In the genomic region with DNA sequence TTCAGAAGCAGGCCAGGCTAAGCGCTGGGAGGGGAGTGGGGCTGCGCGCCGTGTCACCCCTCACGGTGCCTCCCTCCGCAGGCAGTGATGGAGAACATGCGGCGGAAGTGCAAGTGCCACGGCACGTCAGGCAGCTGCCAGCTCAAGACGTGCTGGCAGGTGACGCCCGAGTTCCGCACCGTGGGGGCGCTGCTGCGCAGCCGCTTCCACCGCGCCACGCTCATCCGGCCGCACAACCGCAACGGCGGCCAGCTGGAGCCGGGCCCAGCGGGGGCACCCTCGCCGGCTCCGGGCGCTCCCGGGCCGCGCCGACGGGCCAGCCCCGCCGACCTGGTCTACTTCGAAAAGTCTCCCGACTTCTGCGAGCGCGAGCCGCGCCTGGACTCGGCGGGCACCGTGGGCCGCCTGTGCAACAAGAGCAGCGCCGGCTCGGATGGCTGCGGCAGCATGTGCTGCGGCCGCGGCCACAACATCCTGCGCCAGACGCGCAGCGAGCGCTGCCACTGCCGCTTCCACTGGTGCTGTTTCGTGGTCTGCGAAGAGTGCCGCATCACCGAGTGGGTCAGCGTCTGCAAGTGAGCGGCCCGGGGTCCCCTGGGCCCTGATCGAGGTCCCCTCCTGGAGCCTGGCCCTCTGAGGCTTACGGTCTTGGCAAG, we compare ENCODE assay signal across 7 cellular contexts. TPM values are rescaled to one million over a fixed set of nuclear protein-coding genes. Genes with fewer than 3 reads are reported as not detected.
A peak's percentile ranks its signal among the peaks of the same experiment; 100 is the strongest.
DNase-seq lines count a peak whose midpoint lies in the region; ATAC-seq and TF ChIP-seq lines count a peak whose summit lies in the region.

No MANE protein-coding gene starts in this region.

- H3K9me3 ChIP-seq in body of pancreas, result no peaks in the 10 kb centered on the region

- peaks cover 30% of the 10 kb centered on the region for H3K4me1 ChIP-seq in body of pancreas

- peak; percentile 54 to 75 for DNase-seq in NCI-H1930 (lab: John Stamatoyannopoulos, UW)
- peak; percentile 83 for DNase-seq in UCSD-AML1 (lab: John Stamatoyannopoulos, UW; ENCODE audit: unreplicated experiment)
- DNase-seq in body of pancreas, result peak; percentile 69 to 83 (median 74)
- DNase-seq in kidney epithelial cell (ENCODE audit: low read depth), result no peak
- peak in 3 of 4 experiments; percentile 61 to 79 (median 68) for DNase-seq in stimulated activated CD4-positive, alpha-beta T cell treated with anti-CD3 and anti-CD28 coated beads, Interleukin-1b, Interleukin-23, amount 100 ng/mL, for 24 hours (ENCODE audit: low read depth in 4 of 4, low spot score in 1 of 4)

- H3K4me3 ChIP-seq in body of pancreas (no peak overlapping the region), kidney epithelial cell (ENCODE audit: low read depth, low read length) (peak overlapping the region; percentile 14)

- peak in 5 of 7 experiments; percentile 17 to 54 (median 28) for TF ChIP-seq CTCF in body of pancreas (IDR thresholded peaks at IDR 0.05)
- TF ChIP-seq CTCF in kidney epithelial cell (IDR thresholded peaks at IDR 0.05; ENCODE audit: insufficient read depth, low read length, poor library complexity, severe bottlenecking), result peak; percentile 39

- no peaks in the 10 kb centered on the region for H3K36me3 ChIP-seq in body of pancreas (replicated peaks in 1 of 2; ENCODE audit: insufficient read depth in 1 of 2, low read depth in 2 of 2)
- no peaks in the 10 kb centered on the region for H3K36me3 ChIP-seq in kidney epithelial cell (ENCODE audit: control insufficient read depth, insufficient read depth, low read length)

- peaks cover 0 to 15% of the 10 kb centered on the region in 2 donors for H3K27me3 ChIP-seq in body of pancreas
- peaks cover 10% of the 10 kb centered on the region for H3K27me3 ChIP-seq in kidney epithelial cell (ENCODE audit: control insufficient read depth, insufficient read depth, low read length)

- TF ChIP-seq POLR2A in body of pancreas (IDR thresholded peaks at IDR 0.05), result no peak

- WGBS in body of pancreas, 2 donors, result 2 to 12% methylated on average over 8 to 38 of the region's 72 CpGs

- H3K27ac ChIP-seq in body of pancreas, result no peak overlapping the region

- intact Hi-C loops in body of pancreas (cut with DNase I), result no loop called here

- ATAC-seq in GM18499 (IDR thresholded peaks at IDR 0.05; ENCODE audit: insufficient read depth, unreplicated experiment) (peak; percentile 29), HG02798 (IDR thresholded peaks at IDR 0.05; ENCODE audit: poor library complexity, unreplicated experiment) (peak; percentile 56), body of pancreas (peak; percentile 81)

RNA-seq across cellular contexts. Expression of a gene that starts 12.2 kb away (rescaled TPM):
- total RNA-seq in body of pancreas (under 1 TPM in 1 of 2 donors, not detected in 1; 0.52 TPM), kidney epithelial cell (5.6 and 7.1 TPM in 2 replicates)

RNA-seq across cellular contexts. Expression of a gene that starts 33.2 kb away (rescaled TPM):
- 1 to 10 TPM in 1 of 2 donors, not detected in 1; 1.0 TPM for total RNA-seq in body of pancreas
- 1.2 and 1.6 TPM in 2 replicates for total RNA-seq in kidney epithelial cell

Comparison
In these comparisons a context has a peak if more than half of its experiments do, and no peak if none do; other contexts are left out.
1. ATAC-seq: peak in every context shown above with its lines; median percentile 81 in body of pancreas; 56 in HG02798; 29 in GM18499.